Comparison of ENCODE assay signal across 18 cellular contexts in genomic region chr1:112695276-112695675, GRCh38. TPM values are rescaled to one million over a fixed set of nuclear protein-coding genes. Genes with fewer than 3 reads are reported as not detected.
DNase-seq lines count a peak whose midpoint lies in the region; ATAC-seq and TF ChIP-seq lines count a peak whose summit lies in the region.
"Had no signal": no experiment of that assay in that cellular context is flagged by ENCODE, and none has a peak within 500 bp of the region (broad histone marks: within the 10 kb centered on the region; RNA-seq: fewer than 3 reads in every experiment).

No MANE protein-coding gene starts in this region.

- no peak overlapping the region for H3K23ac ChIP-seq in IMR-90 (ENCODE audit: low read depth, low read length)

- peaks cover 3 to 27% of the 10 kb centered on the region in 2 experiments; a peak in 2 of 4 replicates for H3K79me1 ChIP-seq in IMR-90 (ENCODE audit: low read depth in 1 of 2, low read length in 2 of 2)

- no peak overlapping the region for H3K4me2 ChIP-seq in IMR-90 (ENCODE audit: low read depth, low read length)
- H3K4me2 ChIP-seq: A549 had no signal

- H2AK9ac ChIP-seq in IMR-90 (replicated peaks; ENCODE audit: low read depth, low read length, poor library complexity) = peak overlapping the region; percentile 44

- peaks cover 7% of the 10 kb centered on the region; the same call in 1 of the 2 replicates for H3K9me1 ChIP-seq in IMR-90 (ENCODE audit: insufficient read depth, low read length)

- no peak overlapping the region for H2AK5ac ChIP-seq in IMR-90 (ENCODE audit: low read depth, low read length)

- H3K27ac ChIP-seq in IMR-90 (ENCODE audit: insufficient read depth, low read length) (no peak overlapping the region), dorsolateral prefrontal cortex (no peak overlapping the region)
- H3K27ac ChIP-seq: A549 had no signal

- H3K14ac ChIP-seq in IMR-90 (replicated peaks; ENCODE audit: low read depth, low read length) = no peak overlapping the region

- no peak for ATAC-seq in IMR-90 (ENCODE audit: low read depth)
- ATAC-seq in stimulated activated effector memory CD8-positive, alpha-beta T cell treated with anti-CD3 and anti-CD28 coated beads, Interleukin-12 subunit alpha, Interleukin-12 subunit beta, amount 100 ng/mL, for 72 hours = no peak
- no peak for ATAC-seq in GM21367 (IDR thresholded peaks at IDR 0.05; ENCODE audit: unreplicated experiment)
- no peak for ATAC-seq in GM18498 (IDR thresholded peaks at IDR 0.05; ENCODE audit: unreplicated experiment)
- ATAC-seq: A549 had no signal

- H3K27ac Mint-ChIP-seq in nephron progenitor cell = peak overlapping the region; percentile 39
- H3K27ac Mint-ChIP-seq in stimulated activated effector memory CD8-positive, alpha-beta T cell treated with anti-CD3 and anti-CD28 coated beads, Interleukin-12 subunit alpha, Interleukin-12 subunit beta, amount 100 ng/mL, for 72 hours = peak overlapping the region; percentile 10

- no peak overlapping the region for H2BK120ac ChIP-seq in IMR-90 (ENCODE audit: low read depth, low read length)

- H3K4me3 ChIP-seq in IMR-90 (ENCODE audit: insufficient read depth, low read depth, low read length) (no peak overlapping the region), dorsolateral prefrontal cortex (no peak overlapping the region)
- H3K4me3 ChIP-seq: A549, HAP-1 had no signal

- H2BK5ac ChIP-seq in IMR-90 (ENCODE audit: low read depth, low read length, poor library complexity, severe bottlenecking) = no peak overlapping the region

- DNase-seq in IMR-90 (no peak), nephron progenitor cell (no peak), kidney glomerular epithelial cell (lab: John Stamatoyannopoulos, UW) (no peak), dorsolateral prefrontal cortex (no peak)
- DNase-seq in stimulated activated effector memory CD8-positive, alpha-beta T cell treated with anti-CD3 and anti-CD28 coated beads, Interleukin-12 subunit alpha, Interleukin-12 subunit beta, amount 100 ng/mL, for 72 hours (ENCODE audit: low spot score in 2 of 2) = no peak
- DNase-seq: 8988T; ACHN; AML-193; C1 segment of cervical spinal cord; Calu3; CD4-positive, alpha-beta memory T cell; COR-L47; DND-41; GOT3 had no signal

- POLR2A ChIA-PET in IMR-90 (lab: Charles Lee; ENCODE audit: unreplicated experiment) = no interaction called here

- H3K18ac ChIP-seq in IMR-90 (ENCODE audit: low read depth, low read length) = no peak overlapping the region

- no peak overlapping the region for H3K4ac ChIP-seq in IMR-90 (ENCODE audit: low read depth, low read length)

- TF ChIP-seq CTCF in IMR-90 (conservative IDR thresholded peaks at IDR 0.05; ENCODE audit: low read depth, low read length) (no peak), nephron progenitor cell (IDR thresholded peaks at IDR 0.05) (no peak), dorsolateral prefrontal cortex (IDR thresholded peaks at IDR 0.05 in 54 of 56, conservative IDR thresholded peaks at IDR 0.05 in 2 of 56; ENCODE audit: low read depth in 1 of 56, partially characterized antibody in 56 of 56) (no peak)

- peaks cover 3% of the 10 kb centered on the region for H4K20me1 ChIP-seq in IMR-90 (ENCODE audit: insufficient read depth, low read length)

- no peak overlapping the region for H3K56ac ChIP-seq in IMR-90 (ENCODE audit: extremely low read depth, insufficient read depth, low read length)

- intact Hi-C loops in IMR-90 (cut with micrococcal nuclease) = no loop called here
- intact Hi-C loops in dorsolateral prefrontal cortex (cut with DNase I) = no loop called here

- no peak overlapping the region for H4K8ac ChIP-seq in IMR-90 (ENCODE audit: low read depth in 2 of 2, low read length in 2 of 2)

- H3K9me3 Mint-ChIP-seq in nephron progenitor cell = no peaks in the 10 kb centered on the region
- H3K9me3 Mint-ChIP-seq in stimulated activated effector memory CD8-positive, alpha-beta T cell treated with anti-CD3 and anti-CD28 coated beads, Interleukin-12 subunit alpha, Interleukin-12 subunit beta, amount 100 ng/mL, for 72 hours = no peaks in the 10 kb centered on the region
- H3K9me3 Mint-ChIP-seq: CD4-positive, alpha-beta memory T cell had no signal

- H3K4me3 Mint-ChIP-seq in nephron progenitor cell = no peak overlapping the region
- no peak overlapping the region for H3K4me3 Mint-ChIP-seq in stimulated activated effector memory CD8-positive, alpha-beta T cell treated with anti-CD3 and anti-CD28 coated beads, Interleukin-12 subunit alpha, Interleukin-12 subunit beta, amount 100 ng/mL, for 72 hours
- H3K4me3 Mint-ChIP-seq: CD4-positive, alpha-beta memory T cell had no signal

- peaks cover 57% of the 10 kb centered on the region for H3K36me3 Mint-ChIP-seq in nephron progenitor cell (ENCODE audit: low read depth)
- H3K36me3 Mint-ChIP-seq in stimulated activated effector memory CD8-positive, alpha-beta T cell treated with anti-CD3 and anti-CD28 coated beads, Interleukin-12 subunit alpha, Interleukin-12 subunit beta, amount 100 ng/mL, for 72 hours = peaks cover 62% of the 10 kb centered on the region

- no peak overlapping the region for H2BK15ac ChIP-seq in IMR-90 (ENCODE audit: low read depth, low read length)

- no peak overlapping the region for H4K5ac ChIP-seq in IMR-90 (ENCODE audit: low read depth, low read length)

- H2BK20ac ChIP-seq in IMR-90 (ENCODE audit: low read depth, low read length) = no peak overlapping the region

- TF ChIP-seq RAD21 in IMR-90 (IDR thresholded peaks at IDR 0.05; ENCODE audit: low read length) = no peak

- 97% methylated on average over 5 of the region's 9 CpGs; no CpG with 5 or more reads in 1 of the 2 experiments for WGBS in IMR-90 (ENCODE audit: extremely low coverage in 2 of 2, insufficient read length in 1 of 2), 2 experiments

- dilution Hi-C loops in IMR-90 (cut with HindIII; ENCODE audit: low sequenced_read_pairs, unreplicated experiment) = no loop called here

- no peak overlapping the region for H2AFZ ChIP-seq in IMR-90 (replicated peaks; ENCODE audit: low read length, poor library complexity)

- peaks cover 25% of the 10 kb centered on the region for H3K4me1 Mint-ChIP-seq in nephron progenitor cell
- peaks cover 17% of the 10 kb centered on the region for H3K4me1 Mint-ChIP-seq in stimulated activated effector memory CD8-positive, alpha-beta T cell treated with anti-CD3 and anti-CD28 coated beads, Interleukin-12 subunit alpha, Interleukin-12 subunit beta, amount 100 ng/mL, for 72 hours

- no peak overlapping the region for H3K9ac ChIP-seq in IMR-90 (ENCODE audit: low read depth, low read length)

- peaks cover 8% of the 10 kb centered on the region for H3K4me1 ChIP-seq in IMR-90 (ENCODE audit: control insufficient read depth, insufficient read depth, low read length)

- no peak overlapping the region for H4K91ac ChIP-seq in IMR-90 (ENCODE audit: insufficient read depth, low read depth, low read length)

- in situ Hi-C loops in IMR-90 (cut with MboI; ENCODE audit: low sequenced_read_pairs) = no loop called here

- BruUV-seq in IMR-90 (replicated peaks; lab: Mats Ljungman, UMichigan) = no TSS peak

- peaks cover 77% of the 10 kb centered on the region for H3K36me3 ChIP-seq in IMR-90 (ENCODE audit: control insufficient read depth, insufficient read depth, low read length)

- TF ChIP-seq POLR2A in IMR-90 (IDR thresholded peaks at IDR 0.05; ENCODE audit: low read depth, low read length) = no peak

- no peaks in the 10 kb centered on the region for H3K9me3 ChIP-seq in IMR-90 (ENCODE audit: control insufficient read depth, insufficient read depth, low read length)
- H3K9me3 ChIP-seq: A549, HAP-1 had no signal

- H3K27me3 ChIP-seq in IMR-90 (ENCODE audit: control insufficient read depth, insufficient read depth, low read length) = no peaks in the 10 kb centered on the region
- no peaks in the 10 kb centered on the region for H3K27me3 ChIP-seq in dorsolateral prefrontal cortex

- H3K27me3 Mint-ChIP-seq in nephron progenitor cell (ENCODE audit: low read depth, poor library complexity) = peaks cover 4% of the 10 kb centered on the region
- H3K27me3 Mint-ChIP-seq: CD4-positive, alpha-beta memory T cell had no signal

- CTCF ChIA-PET in IMR-90 (lab: Yijun Ruan, JAX) = no interaction called here

TF ChIP-seq in IMR-90, 13 proteins besides CTCF, POLR2A, EP300 and RAD21 (continues in another document):
- TF ChIP-seq MXI1 (IDR thresholded peaks at IDR 0.05; ENCODE audit: borderline replicate concordance, low read depth, low read length) = no peak
- no peak for TF ChIP-seq RCOR1 (IDR thresholded peaks at IDR 0.05; ENCODE audit: insufficient replicate concordance, low read length)
- TF ChIP-seq FOS (IDR thresholded peaks at IDR 0.05; ENCODE audit: low read depth, low read length) = no peak
- TF ChIP-seq ELK1 (IDR thresholded peaks at IDR 0.05; ENCODE audit: borderline replicate concordance, low read depth, low read length) = no peak
- TF ChIP-seq MAZ (IDR thresholded peaks at IDR 0.05; ENCODE audit: borderline replicate concordance, low read depth, low read length) = no peak
- no peak for TF ChIP-seq MAFK (IDR thresholded peaks at IDR 0.05; ENCODE audit: low read depth, low read length)

RNA-seq across cellular contexts. Expression of gene RHOC, which starts 11.7 kb away (rescaled TPM):
- total RNA-seq in IMR-90 (2012; rRNA removed) = 699 and 764 TPM in 2 replicates
- polyA plus RNA-seq in IMR-90 (2012; rRNA removed) = 839 and 1,049 TPM in 2 replicates
- 1,262 and 1,322 TPM in 2 replicates for polyA plus RNA-seq in IMR-90 (2012; cell fraction: cytosol; rRNA removed)
- 415 and 485 TPM in 2 replicates for polyA plus RNA-seq in IMR-90 (2012; cell fraction: nucleus; rRNA removed; ENCODE audit: low replicate concordance)
- 100 to 1,000 TPM in 21 of 120 experiments, 10 to 100 TPM in 99; 36.8 to 162 (median 72.5) TPM for total RNA-seq in dorsolateral prefrontal cortex

RNA-seq across cellular contexts. Expression of gene PPM1J, which starts 19.9 kb away (rescaled TPM):
- total RNA-seq in IMR-90 (2012; rRNA removed) = 1.4 and 1.8 TPM in 2 replicates
- 2.4 and 2.8 TPM in 2 replicates for polyA plus RNA-seq in IMR-90 (2012; rRNA removed)
- 2.1 and 3.2 TPM in 2 replicates for polyA plus RNA-seq in IMR-90 (2012; cell fraction: cytosol; rRNA removed)
- 6.2 and 9.1 TPM in 2 replicates for polyA plus RNA-seq in IMR-90 (2012; cell fraction: nucleus; rRNA removed; ENCODE audit: low replicate concordance)
- 10 to 100 TPM in 6 of 120 experiments, 1 to 10 TPM in 114; 2.4 to 11.9 (median 6.6) TPM for total RNA-seq in dorsolateral prefrontal cortex

RNA-seq across cellular contexts. Expression of gene MOV10, which starts 20.8 kb away (rescaled TPM):
- total RNA-seq in IMR-90 (2012; rRNA removed) = 33.9 and 36.7 TPM in 2 replicates
- 102 and 103 TPM in 2 replicates for polyA plus RNA-seq in IMR-90 (2012; rRNA removed)
- polyA plus RNA-seq in IMR-90 (2012; cell fraction: cytosol; rRNA removed) = 69.6 and 70.1 TPM in 2 replicates
- polyA plus RNA-seq in IMR-90 (2012; cell fraction: nucleus; rRNA removed; ENCODE audit: low replicate concordance) = 312 and 411 TPM in 2 replicates
- total RNA-seq in dorsolateral prefrontal cortex = 10 to 100 TPM; 12.5 to 54.5 (median 25.7) TPM
